21 cellular contexts compared by ENCODE assay signal in the genomic region with DNA sequence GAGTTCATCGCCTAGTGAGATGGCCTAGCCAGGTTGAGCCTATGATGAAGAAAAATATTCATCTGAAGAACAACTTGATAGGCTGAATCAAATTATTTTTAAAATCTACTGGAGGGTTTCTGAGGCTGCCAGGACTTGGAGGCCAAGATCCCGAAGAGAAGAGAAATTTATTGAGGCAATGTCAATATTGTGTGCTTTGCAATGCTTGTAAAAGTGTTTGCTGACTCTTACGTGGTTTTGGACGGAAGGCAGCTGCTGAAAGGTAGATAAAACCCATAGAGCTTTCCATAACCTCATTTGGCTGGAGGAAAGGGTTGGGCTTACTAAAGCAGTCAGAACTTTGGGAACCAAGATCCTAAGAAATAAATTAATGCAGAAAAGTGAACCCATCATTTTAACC.
"Had no signal": no experiment of that assay in that cellular context is flagged by ENCODE, and none has a peak within 500 bp of the region (broad histone marks: within the 10 kb centered on the region; RNA-seq: fewer than 3 reads in every experiment).

No MANE protein-coding gene starts in this region.

- H3K36me3 ChIP-seq: neutrophil, thyroid gland, uterus had no signal

- H3K9ac ChIP-seq: parathyroid adenoma had no signal

- H3K4me1 ChIP-seq: parathyroid adenoma, thyroid gland, uterus had no signal

- H3K27ac Mint-ChIP-seq: activated CD8-positive, alpha-beta T cell treated with anti-CD3 and anti-CD28 coated beads for 36 hours; activated naive CD8-positive, alpha-beta T cell treated with anti-CD3 and anti-CD28 coated beads for 36 hours; brain; dendritic cell treated with granulocyte-macrophage colony-stimulating factor and Interleukin-4, amounts not matched to agents 40 ng/mL and 50 ng/mL, for 4 days; naive B cell; stimulated activated naive B cell treated with anti-CD40 and anti-IgM and Interleukin-4, amounts not matched to agents 10 μg/mL and 1 μg/mL and 100 μg/mL, for 72 hours; T-helper 1 cell treated with Interleukin-12 subunit alpha and Interleukin-12 subunit beta and Interleukin-4 antibody, amounts not matched to agents 30 μg/mL and 1 μg/mL, for 36 hours; WTC11 had no signal

- H2AFZ ChIP-seq: parathyroid adenoma had no signal

- H3K4me3 ChIP-seq: thyroid gland, uterus had no signal

- H3K27me3 Mint-ChIP-seq: activated CD8-positive, alpha-beta T cell treated with anti-CD3 and anti-CD28 coated beads for 36 hours; brain had no signal

- H3K9me3 Mint-ChIP-seq: activated CD8-positive, alpha-beta T cell treated with anti-CD3 and anti-CD28 coated beads for 36 hours; activated naive CD8-positive, alpha-beta T cell treated with anti-CD3 and anti-CD28 coated beads for 36 hours; activated T-cell treated with anti-CD3 and anti-CD28 coated beads, Interleukin-2, amount 50 U/mL, for 4 hours; brain; dendritic cell treated with granulocyte-macrophage colony-stimulating factor and Interleukin-4, amounts not matched to agents 40 ng/mL and 50 ng/mL, for 4 days; stimulated activated naive B cell treated with anti-CD40 and anti-IgM and Interleukin-4, amounts not matched to agents 10 μg/mL and 1 μg/mL and 100 μg/mL, for 72 hours; T-helper 1 cell treated with Interleukin-12 subunit alpha and Interleukin-12 subunit beta and Interleukin-4 antibody, amounts not matched to agents 30 μg/mL and 1 μg/mL, for 36 hours; WTC11 had no signal

- H3K4me3 Mint-ChIP-seq: activated CD8-positive, alpha-beta T cell treated with anti-CD3 and anti-CD28 coated beads for 36 hours; activated naive CD8-positive, alpha-beta T cell treated with anti-CD3 and anti-CD28 coated beads for 36 hours; activated T-cell treated with anti-CD3 and anti-CD28 coated beads, Interleukin-2, amount 50 U/mL, for 4 hours; brain; dendritic cell treated with granulocyte-macrophage colony-stimulating factor and Interleukin-4, amounts not matched to agents 40 ng/mL and 50 ng/mL, for 4 days; naive B cell; stimulated activated naive B cell treated with anti-CD40 and anti-IgM and Interleukin-4, amounts not matched to agents 10 μg/mL and 1 μg/mL and 100 μg/mL, for 72 hours; T-helper 1 cell treated with Interleukin-12 subunit alpha and Interleukin-12 subunit beta and Interleukin-4 antibody, amounts not matched to agents 30 μg/mL and 1 μg/mL, for 36 hours; WTC11 had no signal

- H3K79me2 ChIP-seq: parathyroid adenoma had no signal

- H3K9me3 ChIP-seq: neutrophil, thyroid gland, uterus had no signal

- H3K27ac ChIP-seq: foreskin keratinocyte, neutrophil, parathyroid adenoma, thyroid gland, uterus had no signal

- H3K4me1 Mint-ChIP-seq: activated naive CD8-positive, alpha-beta T cell treated with anti-CD3 and anti-CD28 coated beads for 36 hours; brain; naive B cell; stimulated activated naive B cell treated with anti-CD40 and anti-IgM and Interleukin-4, amounts not matched to agents 10 μg/mL and 1 μg/mL and 100 μg/mL, for 72 hours had no signal

- DNase-seq: activated CD4-positive, alpha-beta T cell treated with anti-CD3 and anti-CD28 coated beads for 48 hours; activated CD8-positive, alpha-beta T cell treated with anti-CD3 and anti-CD28 coated beads for 36 hours; activated gamma-delta T cell; activated naive CD8-positive, alpha-beta T cell treated with anti-CD3 and anti-CD28 coated beads for 36 hours; activated T-cell treated with anti-CD3 and anti-CD28 coated beads, Interleukin-2, amount 50 U/mL, for 4 hours; cerebellar nuclear complex; effector memory CD4-positive, alpha-beta T cell; foreskin keratinocyte; glutamatergic neuron; naive B cell; retina; stimulated activated CD4-positive, alpha-beta T cell treated with anti-CD3 and anti-CD28 coated beads, Interleukin-4, amount 100 ng/mL, for 1 hour; stimulated activated naive B cell treated with anti-CD40 and anti-IgM and Interleukin-4, amounts not matched to agents 10 μg/mL and 1 μg/mL and 100 μg/mL, for 72 hours; thyroid gland; uterus had no signal

- ATAC-seq: activated CD8-positive, alpha-beta T cell treated with anti-CD3 and anti-CD28 coated beads for 36 hours; activated T-cell treated with anti-CD3 and anti-CD28 coated beads, Interleukin-2, amount 50 U/mL, for 4 hours; foreskin keratinocyte; stimulated activated naive B cell treated with anti-CD40 and anti-IgM and Interleukin-4, amounts not matched to agents 10 μg/mL and 1 μg/mL and 100 μg/mL, for 72 hours; WTC11 had no signal

- H3K36me3 Mint-ChIP-seq: activated naive CD8-positive, alpha-beta T cell treated with anti-CD3 and anti-CD28 coated beads for 36 hours; brain; naive B cell; stimulated activated naive B cell treated with anti-CD40 and anti-IgM and Interleukin-4, amounts not matched to agents 10 μg/mL and 1 μg/mL and 100 μg/mL, for 72 hours; WTC11 had no signal

- H3K27me3 ChIP-seq: foreskin keratinocyte, neutrophil, thyroid gland, uterus had no signal
